1 cellular context compared by ENCODE assay signal in genomic region chr1:5967351-5968160, GRCh38.
TF ChIP-seq lines count a peak whose summit lies in the region.

No MANE protein-coding gene starts in this region.

TF ChIP-seq in WTC11, 78 proteins besides CTCF, POLR2A, EP300 and RAD21 (continued from another document):
- TF ChIP-seq STAT6 (CRISPR knock-in tag; conservative IDR thresholded peaks at IDR 0.05; ENCODE audit: low read depth) (no peak), ZNF232 (CRISPR knock-in tag; IDR thresholded peaks at IDR 0.05) (no peak), IRF2 (CRISPR knock-in tag; IDR thresholded peaks at IDR 0.05; ENCODE audit: borderline replicate concordance, low read depth) (no peak), ZNF281 (CRISPR knock-in tag; IDR thresholded peaks at IDR 0.05) (no peak), CBFB (CRISPR knock-in tag; IDR thresholded peaks at IDR 0.05; ENCODE audit: low read depth) (no peak), ETV6 (CRISPR knock-in tag; IDR thresholded peaks at IDR 0.05) (no peak), ATF2 (CRISPR knock-in tag; IDR thresholded peaks at IDR 0.05; ENCODE audit: borderline replicate concordance, low read depth) (no peak), E2F5 (CRISPR knock-in tag; IDR thresholded peaks at IDR 0.05) (no peak)
